Comparison of ENCODE assay signal across 29 cellular contexts in genomic region chr11:64281957-64282770, GRCh38. TPM values are rescaled to one million over a fixed set of nuclear protein-coding genes. Genes with fewer than 3 reads are reported as not detected.
A peak's percentile ranks its signal among the peaks of the same experiment; 100 is the strongest.
DNase-seq lines count a peak whose midpoint lies in the region; ATAC-seq, FAIRE-seq and TF ChIP-seq lines count a peak whose summit lies in the region.
"Had no signal": no experiment of that assay in that cellular context is flagged by ENCODE, and none has a peak within 500 bp of the region (broad histone marks: within the 10 kb centered on the region; RNA-seq: fewer than 3 reads in every experiment).

No MANE protein-coding gene starts in this region.

- intact Hi-C loops in heart right ventricle (cut with DNase I) = no loop called here
- intact Hi-C loops in Right ventricle myocardium inferior (cut with DNase I) = no loop called here

- H3K36me3 ChIP-seq in heart right ventricle = peaks cover 0 to 56% (median 0%) of the 10 kb centered on the region in 9 donors
- peaks cover 9% of the 10 kb centered on the region for H3K36me3 ChIP-seq in bronchial epithelial cell (ENCODE audit: control insufficient read depth, insufficient read depth, low read length)
- peaks cover 14 to 16% of the 10 kb centered on the region in 2 experiments for H3K36me3 ChIP-seq in trophoblast cell (ENCODE audit: control insufficient read depth in 1 of 2, insufficient read depth in 2 of 2, low read length in 2 of 2)

- ATAC-seq in heart right ventricle = no peak
- no peak for ATAC-seq in Right ventricle myocardium inferior
- ATAC-seq: activated CD8-positive, alpha-beta memory T cell treated with anti-CD3 and anti-CD28 coated beads, Interleukin-2, amount 10 ng/mL, durations not matched to agents 7 days and 5 days; activated T-cell treated with anti-CD3 and anti-CD28 coated beads, Interleukin-2, amount 50 U/mL, for 72 hours; GM23338; lower lobe of right lung; SK-N-SH treated with all-trans-retinoic acid at 6 μM for 48 hours had no signal

- no peak overlapping the region for H3K4me2 ChIP-seq in trophoblast cell (ENCODE audit: low read length)
- H3K4me2 ChIP-seq: GM23338 had no signal

- 96 to 97% methylated on average over 22 of the region's 22 CpGs for WGBS in heart right ventricle, 2 donors
- WGBS in trophoblast cell (ENCODE audit: extremely low coverage, insufficient coverage, insufficient read length) = no CpG with 5 or more reads among the region's 22 CpGs

- FAIRE-seq in bronchial epithelial cell (lab: Jason Lieb, UNC) = peak; percentile 50
- FAIRE-seq: A204.1, GM18507, small intestine had no signal

- H4K12ac ChIP-seq in trophoblast cell (ENCODE audit: low read depth, low read length) = no peak overlapping the region

- no peak overlapping the region for H3K4ac ChIP-seq in trophoblast cell (ENCODE audit: low read depth, low read length)

- H3K79me1 ChIP-seq in trophoblast cell (ENCODE audit: low read length) = peaks cover 14% of the 10 kb centered on the region

- no peak overlapping the region for H3K9ac ChIP-seq in trophoblast cell (ENCODE audit: low read length)

- H3K18ac ChIP-seq in trophoblast cell (ENCODE audit: low read length) = no peak overlapping the region

- no peak for TF ChIP-seq CTCF in heart right ventricle (IDR thresholded peaks at IDR 0.05)
- TF ChIP-seq CTCF in bronchial epithelial cell (IDR thresholded peaks at IDR 0.05; ENCODE audit: insufficient read depth, low read length, severe bottlenecking) = no peak

- no peak overlapping the region for H4K8ac ChIP-seq in trophoblast cell (ENCODE audit: low read depth, low read length)

- no peak overlapping the region for H2BK12ac ChIP-seq in trophoblast cell (ENCODE audit: low read length)

- H3K4me1 ChIP-seq in heart right ventricle (peaks cover 14 to 49% (median 31%) of the 10 kb centered on the region in 9 donors), trophoblast cell (ENCODE audit: control insufficient read depth in 1 of 2, insufficient read depth in 2 of 2, low read length in 2 of 2) (peaks cover 14 to 18% of the 10 kb centered on the region in 2 experiments)

- DNase-seq in heart right ventricle (no peak), Right ventricle myocardium inferior (ENCODE audit: missing footprints) (no peak), bronchial epithelial cell (ENCODE audit: low read depth) (no peak), trophoblast cell (peak; percentile 67 to 82), glomerular visceral epithelial cell (ENCODE audit: extremely low spot score) (no peak), NCI-H82 treated with DMSO at 0.1 percent for 48 hours (lab: John Stamatoyannopoulos, UW; ENCODE audit: unreplicated experiment) (no peak)
- DNase-seq: activated CD4-positive, alpha-beta T cell treated with anti-CD3 and anti-CD28 coated beads, Interleukin-2, amount 50 U/mL, for 1 hour; activated CD8-positive, alpha-beta memory T cell treated with anti-CD3 and anti-CD28 coated beads, Interleukin-2, amount 10 ng/mL, durations not matched to agents 7 days and 5 days; activated naive CD4-positive, alpha-beta T cell treated with anti-CD3 and anti-CD28 coated beads, Interleukin-2, amount 10 ng/mL, durations not matched to agents 7 days and 5 days; activated T-cell treated with anti-CD3 and anti-CD28 coated beads, Interleukin-2, amount 50 U/mL, for 72 hours; AML-193; GDM1; glutamatergic neuron; lower lobe of right lung; NCI-H2029 treated with DMSO at 0.1 percent for 48 hours; NCI-H446; small intestine; stimulated activated CD4-positive, alpha-beta T cell treated with anti-CD3 and anti-CD28 coated beads, Interleukin-1b, Interleukin-23, amount 100 ng/mL, for 48 hours; WERI-Rb-1 had no signal

- H3K14ac ChIP-seq in trophoblast cell (ENCODE audit: low read length) = no peak overlapping the region

- H3K27ac ChIP-seq in heart right ventricle (peak overlapping the region in 7 of 10 donors; percentile 12 to 61 (median 48)), trophoblast cell (ENCODE audit: low read depth, low read length) (no peak overlapping the region)
- H3K27ac ChIP-seq: ascending aorta, lower lobe of right lung had no signal

- H3K9me3 ChIP-seq in heart right ventricle = no peaks in the 10 kb centered on the region
- peaks cover 2% of the 10 kb centered on the region for H3K9me3 ChIP-seq in trophoblast cell (ENCODE audit: insufficient read depth, low read depth, low read length)
- H3K9me3 ChIP-seq: ascending aorta, lower lobe of right lung had no signal

- H2AFZ ChIP-seq in trophoblast cell (ENCODE audit: insufficient read depth, low read length, poor library complexity) = no peak overlapping the region
- H2AFZ ChIP-seq: GM23338 had no signal

- H4K91ac ChIP-seq in trophoblast cell (ENCODE audit: low read depth, low read length) = no peak overlapping the region

- H3K23ac ChIP-seq in trophoblast cell (ENCODE audit: low read length) = no peak overlapping the region

- H3K4me3 ChIP-seq in heart right ventricle = no peak overlapping the region
- no peak overlapping the region for H3K4me3 ChIP-seq in bronchial epithelial cell (ENCODE audit: low read depth, low read length)
- H3K4me3 ChIP-seq in trophoblast cell (ENCODE audit: low read depth, low read length) = no peak overlapping the region
- H3K4me3 ChIP-seq: ascending aorta, GM23338, lower lobe of right lung had no signal

- H2BK120ac ChIP-seq in trophoblast cell (ENCODE audit: insufficient read depth, low read length, poor library complexity) = no peak overlapping the region

- H2AK5ac ChIP-seq in trophoblast cell (ENCODE audit: low read length) = no peak overlapping the region

- H3K79me2 ChIP-seq in trophoblast cell (ENCODE audit: control insufficient read depth, insufficient read depth, low read length, poor library complexity) = peaks cover 7% of the 10 kb centered on the region

- H3K27me3 ChIP-seq in heart right ventricle = no peaks in the 10 kb centered on the region
- H3K27me3 ChIP-seq in bronchial epithelial cell (ENCODE audit: control insufficient read depth, insufficient read depth, low read length) = no peaks in the 10 kb centered on the region
- H3K27me3 ChIP-seq in trophoblast cell (ENCODE audit: insufficient read depth, low read length) = no peaks in the 10 kb centered on the region
- H3K27me3 ChIP-seq: ascending aorta had no signal

- H2BK5ac ChIP-seq in trophoblast cell (ENCODE audit: low read depth, low read length, poor library complexity) = no peak overlapping the region

RNA-seq across cellular contexts. Expression of gene BAD, which starts 2.3 kb away (rescaled TPM):
- total RNA-seq in heart right ventricle (100 to 1,000 TPM in 1 of 10 donors, 10 to 100 TPM in 9; 40.7 to 106 (median 52.2) TPM), Right ventricle myocardium inferior (89.1 TPM), bronchial epithelial cell (63.4 and 74.2 TPM in 2 replicates)
- 100 to 1,000 TPM in 1 of 2 donors, 10 to 100 TPM in 1; 92.1 to 104 TPM for polyA plus RNA-seq in heart right ventricle
- polyA plus RNA-seq in trophoblast cell (2013) = 48.1 and 49.0 TPM in 2 replicates

RNA-seq across cellular contexts. Expression of gene GPR137, which starts 3.5 kb away (rescaled TPM):
- total RNA-seq in heart right ventricle (10 to 100 TPM; 16.4 to 43.0 (median 24.3) TPM), Right ventricle myocardium inferior (28.6 TPM), bronchial epithelial cell (2.9 and 5.6 TPM in 2 replicates)
- polyA plus RNA-seq in heart right ventricle = 10 to 100 TPM; 18.4 to 31.8 TPM
- polyA plus RNA-seq in trophoblast cell (2013) = 35.4 and 37.0 TPM in 2 replicates

RNA-seq across cellular contexts. Expression of gene KCNK4, which starts 8.9 kb away (rescaled TPM):
- total RNA-seq in heart right ventricle (not detected), Right ventricle myocardium inferior (not detected), bronchial epithelial cell (under 0.01 TPM in 1 of 2 replicates, not detected in the other)
- not detected for polyA plus RNA-seq in heart right ventricle
- polyA plus RNA-seq in trophoblast cell (2013) = 0.05 and 0.08 TPM in 2 replicates
- total RNA-seq: ascending aorta, kidney epithelial cell, lower lobe of right lung, MCF 10A, mucosa of gallbladder, subcutaneous adipose tissue, ureter had no signal
- polyA plus RNA-seq: GM23338, small intestine had no signal

RNA-seq across cellular contexts. Expression of gene CATSPERZ, which starts 18.0 kb away (rescaled TPM):
- total RNA-seq in heart right ventricle (not detected), Right ventricle myocardium inferior (not detected), bronchial epithelial cell (0.26 TPM in 1 of 2 replicates, not detected in the other)
- polyA plus RNA-seq in heart right ventricle = under 1 TPM in 1 of 2 donors, not detected in 1; 0.10 TPM
- polyA plus RNA-seq in trophoblast cell (2013) = 1.0 and 1.2 TPM in 2 replicates
- total RNA-seq: activated CD8-positive, alpha-beta memory T cell treated with anti-CD3 and anti-CD28 coated beads, Interleukin-2, amount 10 ng/mL, durations not matched to agents 7 days and 5 days; ascending aorta; GM23338; kidney epithelial cell; lower lobe of right lung; subcutaneous adipose tissue; ureter had no signal

RNA-seq across cellular contexts. Expression of gene ESRRA, which starts 23.2 kb away (rescaled TPM):
- total RNA-seq in heart right ventricle (100 to 1,000 TPM; 115 to 225 (median 132) TPM), Right ventricle myocardium inferior (217 TPM), bronchial epithelial cell (76.9 and 139 TPM in 2 replicates)
- polyA plus RNA-seq in heart right ventricle = 100 to 1,000 TPM; 180 TPM
- 20.9 and 21.0 TPM in 2 replicates for polyA plus RNA-seq in trophoblast cell (2013)

Comparison
In these comparisons a context has a peak if more than half of its experiments do, and no peak if none do; other contexts are left out.
1. DNase-seq: peak in trophoblast cell (2 of 2); none in heart right ventricle (0 of 2), Right ventricle myocardium inferior (single experiment), bronchial epithelial cell (single experiment), glomerular visceral epithelial cell (single experiment) and NCI-H82 treated with DMSO at 0.1 percent for 48 hours (single experiment).